ENCODE assay signal across 2 cellular contexts in the genomic region with DNA sequence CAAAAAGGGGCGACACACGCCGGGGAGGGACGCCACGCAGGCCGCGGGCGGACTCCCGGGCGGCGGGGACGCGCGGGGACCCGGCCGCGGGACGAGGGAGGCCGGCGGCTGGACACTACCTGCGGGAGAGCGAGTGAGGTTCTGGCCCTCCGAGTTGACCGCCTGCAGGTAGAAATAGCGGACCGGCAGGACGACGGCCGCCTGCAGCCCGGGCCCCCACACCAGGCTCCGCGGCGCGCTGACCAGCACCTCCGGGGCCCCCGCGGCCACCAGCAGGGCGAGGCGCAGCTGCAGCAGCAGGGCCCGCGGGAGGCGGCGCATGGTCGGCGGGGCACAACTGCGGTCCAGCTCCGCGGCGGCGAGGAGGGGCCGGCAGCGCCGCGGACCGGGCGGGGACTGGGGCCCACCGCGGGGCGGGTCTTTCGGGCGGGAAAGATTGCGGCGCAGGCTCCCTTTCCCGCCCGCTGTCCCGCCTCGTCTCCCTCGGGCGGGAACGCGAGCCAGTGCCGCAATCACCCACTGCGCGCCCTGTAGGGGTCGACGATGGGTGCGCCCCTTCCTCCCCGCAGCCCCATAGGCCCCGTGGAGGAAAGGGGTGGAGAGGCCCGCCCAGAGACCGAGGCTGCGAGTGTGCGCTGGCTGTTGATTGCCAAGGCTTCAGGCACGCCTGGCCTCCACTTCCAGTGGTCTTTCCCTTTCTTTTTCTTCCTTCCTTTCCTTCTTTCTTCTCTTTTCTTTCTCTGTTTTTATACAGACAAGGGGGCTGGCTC.
TF ChIP-seq lines count a peak whose summit lies in the region.

TSS of gene POGLUT3 (minus strand) at position 339 of the 770 bp plus-strand sequence. CDS start at position 321, 18 bp downstream.

TF ChIP-seq in HEK293, 187 proteins besides CTCF, POLR2A, EP300 and RAD21 (continued from another document):
- TF ChIP-seq ZNF513 (tag by site-specific recombination; IDR thresholded peaks at IDR 0.05) (no peak), ZNF140 (tag by site-specific recombination; IDR thresholded peaks at IDR 0.05) (no peak), ZNF76 (tag by site-specific recombination; IDR thresholded peaks at IDR 0.05; ENCODE audit: borderline replicate concordance, low read depth) (0 out of 2 replicates have a peak, but pooled peaks have one; percentile 54), ZBTB20 (tag by site-specific recombination; IDR thresholded peaks at IDR 0.05) (no peak), HOXA7 (CRISPR knock-in tag; IDR thresholded peaks at IDR 0.05; ENCODE audit: borderline replicate concordance) (no peak), ZNF169 (tag by site-specific recombination; IDR thresholded peaks at IDR 0.05) (no peak), WT1 (tag by site-specific recombination; IDR thresholded peaks at IDR 0.05) (peak; percentile 62; the same call in 1 of the 2 replicates), KLF16 (tag by site-specific recombination; IDR thresholded peaks at IDR 0.05) (peak; percentile 72), SP7 (tag by site-specific recombination; IDR thresholded peaks at IDR 0.05) (peak; percentile 47), ZIC2 (tag by site-specific recombination; IDR thresholded peaks at IDR 0.05) (peak; percentile 82), ZBTB49 (tag by site-specific recombination; IDR thresholded peaks at IDR 0.05; ENCODE audit: low read depth) (no peak), EGR2 (tag by site-specific recombination; IDR thresholded peaks at IDR 0.05; ENCODE audit: low read depth) (0 out of 2 replicates have a peak, but pooled peaks have one; percentile 10), ZNF2 (tag by site-specific recombination; IDR thresholded peaks at IDR 0.05) (peak; percentile 60; the same call in 1 of the 2 replicates)

TF ChIP-seq in K562, 482 proteins besides CTCF, POLR2A, EP300 and RAD21 (continued from another document and continues in another):
- peak; percentile 78; the same call in 1 of the 2 replicates for TF ChIP-seq ZNF740 (CRISPR knock-in tag; IDR thresholded peaks at IDR 0.05)
- TF ChIP-seq ZNF740 (tag; IDR thresholded peaks at IDR 0.05) = no peak
- TF ChIP-seq CREB5 (CRISPR knock-in tag; IDR thresholded peaks at IDR 0.05) = no peak
- TF ChIP-seq ZNF586 (CRISPR knock-in tag; conservative IDR thresholded peaks at IDR 0.05) = no peak
- no peak for TF ChIP-seq ETS2 (tag; IDR thresholded peaks at IDR 0.05; ENCODE audit: borderline replicate concordance, poor library complexity, severe bottlenecking)
- no peak for TF ChIP-seq ZFP30 (CRISPR knock-in tag; IDR thresholded peaks at IDR 0.05; ENCODE audit: borderline replicate concordance)
- peak; percentile 81 for TF ChIP-seq TRIM24 (IDR thresholded peaks at IDR 0.05)
- peak; percentile 57; the same call in 1 of the 2 replicates for TF ChIP-seq ETS1 (conservative IDR thresholded peaks at IDR 0.05; ENCODE audit: control insufficient read depth, low read depth, low read length)
- peak; percentile 39; the same call in 1 of the 2 replicates for TF ChIP-seq BCOR (IDR thresholded peaks at IDR 0.05)
- no peak for TF ChIP-seq RCOR1 (IDR thresholded peaks at IDR 0.05; ENCODE audit: borderline replicate concordance in 1 of 2, low read depth in 2 of 2, low read length in 2 of 2)
- TF ChIP-seq ARHGAP35 (IDR thresholded peaks at IDR 0.05; ENCODE audit: partially characterized antibody) = no peak
- TF ChIP-seq TAF15 (IDR thresholded peaks at IDR 0.05; ENCODE audit: low read depth, low read length) = no peak
- no peak for TF ChIP-seq GABPA (tag; conservative IDR thresholded peaks at IDR 0.05; ENCODE audit: low read depth)
- no peak; the same call in 1 of the 2 replicates for TF ChIP-seq GATAD2A (IDR thresholded peaks at IDR 0.05)
- no peak for TF ChIP-seq DMBX1 (CRISPR knock-in tag; IDR thresholded peaks at IDR 0.05; ENCODE audit: borderline replicate concordance)
- no peak for TF ChIP-seq PRDM10 (IDR thresholded peaks at IDR 0.05; ENCODE audit: partially characterized antibody)
- TF ChIP-seq RNF2 (IDR thresholded peaks at IDR 0.05) = peak; percentile 61; the same call in 1 of the 2 replicates
- TF ChIP-seq HNRNPH1 (optimal IDR thresholded peaks at IDR 0.05; ENCODE audit: low read depth, low read length) = no peak
- TF ChIP-seq, protein P1, sequence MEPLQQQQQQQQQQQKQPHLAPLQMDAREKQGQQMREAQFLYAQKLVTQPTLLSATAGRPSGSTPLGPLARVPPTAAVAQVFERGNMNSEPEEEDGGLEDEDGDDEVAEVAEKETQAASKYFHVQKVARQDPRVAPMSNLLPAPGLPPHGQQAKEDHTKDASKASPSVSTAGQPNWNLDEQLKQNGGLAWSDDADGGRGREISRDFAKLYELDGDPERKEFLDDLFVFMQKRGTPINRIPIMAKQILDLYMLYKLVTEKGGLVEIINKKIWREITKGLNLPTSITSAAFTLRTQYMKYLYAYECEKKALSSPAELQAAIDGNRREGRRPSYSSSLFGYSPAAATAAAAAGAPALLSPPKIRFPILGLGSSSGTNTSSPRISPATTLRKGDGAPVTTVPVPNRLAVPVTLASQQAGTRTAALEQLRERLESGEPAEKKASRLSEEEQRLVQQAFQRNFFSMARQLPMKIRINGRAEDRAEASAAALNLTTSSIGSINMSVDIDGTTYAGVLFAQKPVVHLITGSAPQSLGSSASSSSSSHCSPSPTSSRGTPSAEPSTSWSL (CRISPR knock-in tag; IDR thresholded peaks at IDR 0.05; ENCODE audit: borderline replicate concordance) = no peak
- no peak for TF ChIP-seq TCFL5 (CRISPR knock-in tag; conservative IDR thresholded peaks at IDR 0.05)
- TF ChIP-seq PHTF2 (CRISPR knock-in tag; IDR thresholded peaks at IDR 0.05) = no peak
- no peak for TF ChIP-seq PHB (CRISPR knock-in tag; IDR thresholded peaks at IDR 0.05)
- TF ChIP-seq ZNF41 (CRISPR knock-in tag; conservative IDR thresholded peaks at IDR 0.05) = no peak
- no peak for TF ChIP-seq FUS (optimal IDR thresholded peaks at IDR 0.05; ENCODE audit: low read depth, low read length)
- no peak for TF ChIP-seq PRPF4 (IDR thresholded peaks at IDR 0.05; ENCODE audit: insufficient read depth, low read depth, low read length, poor library complexity, severe bottlenecking)
- TF ChIP-seq ZNF197 (CRISPR knock-in tag; IDR thresholded peaks at IDR 0.05; ENCODE audit: low read depth) = no peak
- no peak for TF ChIP-seq NCOA6 (IDR thresholded peaks at IDR 0.05)
- TF ChIP-seq SIX5 (IDR thresholded peaks at IDR 0.05; ENCODE audit: borderline replicate concordance in 1 of 2, insufficient read depth in 1 of 2, low read depth in 1 of 2, low read length in 2 of 2) = no peak
- TF ChIP-seq FOXJ3 (CRISPR knock-in tag; IDR thresholded peaks at IDR 0.05) = no peak
- TF ChIP-seq RBM14 (IDR thresholded peaks at IDR 0.05; ENCODE audit: borderline replicate concordance, insufficient read depth, low read depth, low read length) = no peak
- no peak for TF ChIP-seq ZHX1 (conservative IDR thresholded peaks at IDR 0.05; ENCODE audit: low read length)
- no peak for TF ChIP-seq BRCA1 (IDR thresholded peaks at IDR 0.05)
- peak; percentile 77; the same call in 1 of the 2 replicates for TF ChIP-seq BRCA1 (CRISPR knock-in tag; IDR thresholded peaks at IDR 0.05)
- no peak for TF ChIP-seq ZNF75A (CRISPR knock-in tag; IDR thresholded peaks at IDR 0.05)
- TF ChIP-seq RB1 (IDR thresholded peaks at IDR 0.05; ENCODE audit: low read depth) = peak; percentile 87; the same call in 1 of the 2 replicates
- no peak for TF ChIP-seq HDAC6 (IDR thresholded peaks at IDR 0.05; ENCODE audit: low read depth, low read length)
- no peak for TF ChIP-seq RBM39 (optimal IDR thresholded peaks at IDR 0.05; ENCODE audit: low read depth, low read length)
- no peak for TF ChIP-seq FOXO4 (CRISPR knock-in tag; IDR thresholded peaks at IDR 0.05)
- peak; percentile 32; the same call in 1 of the 2 replicates for TF ChIP-seq HNRNPL (IDR thresholded peaks at IDR 0.05; ENCODE audit: low read depth, low read length)
- 0 out of 2 replicates have a peak, but pooled peaks have one; percentile 11 for TF ChIP-seq CBX5 (IDR thresholded peaks at IDR 0.05; ENCODE audit: borderline replicate concordance, low read depth)
- no peak for TF ChIP-seq TCF7L2 (IDR thresholded peaks at IDR 0.05; ENCODE audit: low read depth, low read length)
- TF ChIP-seq LARP7 (IDR thresholded peaks at IDR 0.05) = no peak
- peak; percentile 45 for TF ChIP-seq HMGN3 (IDR thresholded peaks at IDR 0.05; ENCODE audit: borderline replicate concordance, extremely low read depth, insufficient read length, low read depth, low read length)
- no peak for TF ChIP-seq HEY1 (CRISPR knock-in tag; IDR thresholded peaks at IDR 0.05; ENCODE audit: borderline replicate concordance)
- peak; percentile 52 for TF ChIP-seq MYC (IDR thresholded peaks at IDR 0.05; ENCODE audit: low read depth, low read length)
- no peak for TF ChIP-seq MYC (CRISPR knock-in tag; IDR thresholded peaks at IDR 0.05; ENCODE audit: borderline replicate concordance, low read depth)
- TF ChIP-seq NELFE (IDR thresholded peaks at IDR 0.05; ENCODE audit: insufficient read depth, insufficient read length) = no peak
- TF ChIP-seq ZNF124 (CRISPR knock-in tag; IDR thresholded peaks at IDR 0.05) = peak; percentile 89
